In the genomic region with DNA sequence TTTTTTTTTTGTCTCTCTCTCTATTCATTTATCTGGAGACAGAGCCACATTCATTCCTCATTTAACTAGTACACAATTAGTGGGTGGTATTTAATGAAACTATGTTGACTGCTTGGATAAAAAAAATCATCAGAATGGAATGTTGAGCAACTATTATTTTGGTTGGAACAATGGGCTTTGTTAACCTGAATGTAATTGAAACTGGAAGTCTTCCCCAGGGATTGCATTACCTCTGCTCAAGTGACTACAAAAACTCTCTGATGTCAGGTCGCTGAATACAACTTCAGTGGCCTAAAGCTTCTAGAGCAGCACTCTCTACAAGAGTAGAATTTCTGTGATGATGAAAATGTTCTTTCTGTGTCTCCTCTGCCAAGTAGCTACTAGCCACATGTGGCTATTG, we compare ENCODE assay signal across 1 cellular context.
TF ChIP-seq lines count a peak whose summit lies in the region.

No MANE protein-coding gene starts in this region.

TF ChIP-seq in HepG2, 621 proteins besides CTCF, POLR2A, EP300 and RAD21 (continued from another document):
- TF ChIP-seq ZNF597 (CRISPR knock-in tag; IDR thresholded peaks at IDR 0.05) (no peak), TBP (CRISPR knock-in tag; IDR thresholded peaks at IDR 0.05) (no peak), ZNF160 (CRISPR knock-in tag; IDR thresholded peaks at IDR 0.05) (no peak), DNMT3B (CRISPR knock-in tag; conservative IDR thresholded peaks at IDR 0.05) (no peak), ZNF563 (CRISPR knock-in tag; IDR thresholded peaks at IDR 0.05) (no peak)
